11 cellular contexts compared by ENCODE assay signal in genomic region chr18:23043803-23044376, GRCh38.
"Had no signal": no experiment of that assay in that cellular context is flagged by ENCODE, and none has a peak within 500 bp of the region (broad histone marks: within the 10 kb centered on the region; RNA-seq: fewer than 3 reads in every experiment).

No MANE protein-coding gene starts in this region.

- H3K36me3 ChIP-seq: HAP-1 had no signal

- H3K4me1 ChIP-seq: HAP-1 had no signal

- H3K4me3 ChIP-seq: GM23248, GM23338, HAP-1 had no signal

- H3K9me3 Mint-ChIP-seq: GM23338 had no signal

- DNase-seq: GM23248, GOT3, H7, H9, HCEC 1CT, HFFc6 had no signal

- FAIRE-seq: H1, H54 had no signal

- H3K9ac ChIP-seq: GM23248 had no signal

- H3K27ac Mint-ChIP-seq: GM23338, H9, HFFc6 had no signal

- H3K4me3 Mint-ChIP-seq: GM23338, H9, HFFc6 had no signal

- ATAC-seq: GM23338, HCT116 had no signal

- H3K27ac ChIP-seq: GM23248 had no signal

- H3K4me2 ChIP-seq: GM23338 had no signal

- H3K4me1 Mint-ChIP-seq: GM23338 had no signal

- H3K9me3 ChIP-seq: HAP-1 had no signal

- H2AFZ ChIP-seq: GM23248, GM23338 had no signal
